In genomic region chr10:100346765-100347567, GRCh38 we compare ENCODE assay signal across 8 cellular contexts. TPM values are rescaled to one million over a fixed set of nuclear protein-coding genes. Genes with fewer than 3 reads are reported as not detected.
DNase-seq lines count a peak whose midpoint lies in the region; ATAC-seq and TF ChIP-seq lines count a peak whose summit lies in the region.

Gene SCD, plus strand, starts transcription at chr10:100347233. Its CDS starts 272 bp downstream, at chr10:100347505.

- DNase-seq in NCI-H146 treated with DMSO at 0.1 percent for 48 hours (lab: John Stamatoyannopoulos, UW; ENCODE audit: unreplicated experiment), result peak; percentile 95
- DNase-seq in adrenal gland, result peak; percentile 90 to 96 (median 95)
- peak; percentile 84 for DNase-seq in left cardiac atrium
- DNase-seq in posterior vena cava (ENCODE audit: low spot score), result peak; percentile 92
- DNase-seq in upper lobe of left lung, result peak; percentile 92 to 97

- no peaks in the 10 kb centered on the region for H3K9me3 ChIP-seq in adrenal gland (replicated peaks in 1 of 3)
- no peaks in the 10 kb centered on the region for H3K9me3 ChIP-seq in upper lobe of left lung

- peak in 1 of 4 donors; percentile 3 for TF ChIP-seq EP300 in upper lobe of left lung (IDR thresholded peaks at IDR 0.05)

- H3K36me3 ChIP-seq in adrenal gland (replicated peaks in 1 of 2) (peaks cover 0 to 4% of the 10 kb centered on the region in 2 donors), upper lobe of left lung (peaks cover 0 to 8% (median 2%) of the 10 kb centered on the region in 4 donors)

- intact Hi-C loops in T-helper 1 cell treated with Interleukin-12 subunit alpha and Interleukin-12 subunit beta and Interleukin-4 antibody, amounts not matched to agents 30 ng/mL and 1 ng/mL, for 36 hours (cut with micrococcal nuclease), result loop anchor here (1.0 to 5.0 kb wide), 10 partner anchors 9 to 725 kb away; partner anchors contain the start of genes BLOC1S2, ERLIN1, NDUFB8 and SLC25A28
- intact Hi-C loops in adrenal gland (cut with DNase I) (no loop called here), left cardiac atrium (cut with DNase I) (no loop called here), posterior vena cava (cut with DNase I) (no loop called here)

- 0 to 1% (median 0%) methylated on average over 27 to 73 of the region's 73 CpGs for WGBS in adrenal gland, 4 donors
- WGBS in upper lobe of left lung, 2 donors, result 0 to 3% methylated on average over 22 to 61 of the region's 73 CpGs

- H3K27me3 ChIP-seq in adrenal gland, result no peaks in the 10 kb centered on the region
- no peaks in the 10 kb centered on the region for H3K27me3 ChIP-seq in upper lobe of left lung

- H3K4me1 ChIP-seq in adrenal gland (replicated peaks in 1 of 2) (peaks cover 45% of the 10 kb centered on the region in 2 donors), upper lobe of left lung (peaks cover 14 to 51% (median 15%) of the 10 kb centered on the region in 4 donors)

- peak within 1 kb of the TSS in 4 of 5 donors; percentile 37 to 85 (median 74) for H3K27ac ChIP-seq in adrenal gland
- H3K27ac ChIP-seq in upper lobe of left lung, result peak within 1 kb of the TSS; percentile 23 to 93 (median 60)

- TF ChIP-seq CTCF in adrenal gland (IDR thresholded peaks at IDR 0.05) (no peak), upper lobe of left lung (IDR thresholded peaks at IDR 0.05) (peak in 1 of 6 experiments; percentile 6)

- peak; percentile 86 for ATAC-seq in HG02884 (IDR thresholded peaks at IDR 0.05; ENCODE audit: unreplicated experiment)
- ATAC-seq in left cardiac atrium, result peak; percentile 81 to 92
- ATAC-seq in upper lobe of left lung (ENCODE audit: low FRiP score in 2 of 2), result peak; percentile 91 to 94

- TF ChIP-seq POLR2A in GM15510 (IDR thresholded peaks at IDR 0.05; ENCODE audit: borderline replicate concordance, extremely low read depth, insufficient read length) (peak; percentile 86), adrenal gland (IDR thresholded peaks at IDR 0.05) (peak; percentile 81 to 97), upper lobe of left lung (IDR thresholded peaks at IDR 0.05) (peak in 3 of 4 donors; percentile 49 to 98 (median 95))

- H3K4me3 ChIP-seq in adrenal gland (peak within 1 kb of the TSS in 3 of 4 donors; percentile 65 to 92 (median 74)), upper lobe of left lung (peak within 1 kb of the TSS; percentile 53 to 75 (median 74))

RNA-seq across cellular contexts. Expression of gene SCD, which starts in this region (rescaled TPM):
- total RNA-seq in T-helper 1 cell treated with Interleukin-12 subunit alpha and Interleukin-12 subunit beta and Interleukin-4 antibody, amounts not matched to agents 30 ng/mL and 1 ng/mL, for 36 hours, result 123 and 125 TPM in 2 replicates
- total RNA-seq in adrenal gland (100 to 1,000 TPM; 105 to 734 (median 221) TPM), left cardiac atrium (100 to 1,000 TPM; 197 to 969 TPM), posterior vena cava (10 to 100 TPM in 1 of 2 donors, 1 to 10 TPM in 1; 7.7 to 14.9 TPM), upper lobe of left lung (100 to 1,000 TPM; 108 to 464 (median 251) TPM)
- polyA plus RNA-seq in adrenal gland, result 100 to 1,000 TPM in 2 of 3 donors, 10 to 100 TPM in 1; 44.2 to 979 (median 125) TPM

Comparison
In these comparisons a context has a peak if more than half of its experiments do, and no peak if none do; other contexts are left out.
1. Peak in every context shown above with its lines: DNase-seq, ATAC-seq, H3K4me3 ChIP-seq and H3K27ac ChIP-seq.